ENCODE assay signal across 12 cellular contexts in genomic region chr15:90813796-90814192, GRCh38. TPM values are rescaled to one million over a fixed set of nuclear protein-coding genes. Genes with fewer than 3 reads are reported as not detected.
A peak's percentile ranks its signal among the peaks of the same experiment; 100 is the strongest.
DNase-seq lines count a peak whose midpoint lies in the region; ATAC-seq and TF ChIP-seq lines count a peak whose summit lies in the region.
"Had no signal": no experiment of that assay in that cellular context is flagged by ENCODE, and none has a peak within 500 bp of the region (broad histone marks: within the 10 kb centered on the region; RNA-seq: fewer than 3 reads in every experiment).

No MANE protein-coding gene starts in this region.

- peak overlapping the region; percentile 56 to 82 (median 65) for H3K27ac Mint-ChIP-seq in CD4-positive, CD25-positive, alpha-beta regulatory T cell
- H3K27ac Mint-ChIP-seq in GM23338, result peak overlapping the region; percentile 97
- H3K27ac Mint-ChIP-seq in activated CD8-positive, alpha-beta T cell treated with anti-CD3 and anti-CD28 coated beads for 36 hours, result peak overlapping the region; percentile 84
- H3K27ac Mint-ChIP-seq in immature natural killer cell, result peak overlapping the region; percentile 93 to 99 (median 98)

- H3K4me3 ChIP-seq in CD4-positive, CD25-positive, alpha-beta regulatory T cell (ENCODE audit: low read depth, low read length), result no peak overlapping the region
- H3K4me3 ChIP-seq in GM23338 (no peak overlapping the region), heart left ventricle (no peak overlapping the region)
- H3K4me3 ChIP-seq: GM23248, ovary had no signal

- H3K4me1 Mint-ChIP-seq in CD4-positive, CD25-positive, alpha-beta regulatory T cell, result peaks cover 0 to 28% (median 16%) of the 10 kb centered on the region in 4 donors
- H3K4me1 Mint-ChIP-seq in GM23338 (peaks cover 44% of the 10 kb centered on the region), immature natural killer cell (peaks cover 70 to 82% of the 10 kb centered on the region in 2 donors)
- peaks cover 54% of the 10 kb centered on the region for H3K4me1 Mint-ChIP-seq in activated CD8-positive, alpha-beta T cell treated with anti-CD3 and anti-CD28 coated beads for 36 hours (ENCODE audit: low read depth)

- no peaks in the 10 kb centered on the region for H3K27me3 Mint-ChIP-seq in CD4-positive, CD25-positive, alpha-beta regulatory T cell
- H3K27me3 Mint-ChIP-seq in GM23338 (ENCODE audit: insufficient read depth, low read depth, poor library complexity) (peaks cover 13% of the 10 kb centered on the region), immature natural killer cell (ENCODE audit: low read depth in 3 of 3) (peaks cover 5 to 12% (median 8%) of the 10 kb centered on the region in 3 donors)
- no peaks in the 10 kb centered on the region for H3K27me3 Mint-ChIP-seq in activated CD8-positive, alpha-beta T cell treated with anti-CD3 and anti-CD28 coated beads for 36 hours

- H3K27me3 ChIP-seq in CD4-positive, CD25-positive, alpha-beta regulatory T cell (ENCODE audit: control insufficient read depth, insufficient read depth, low read length), result no peaks in the 10 kb centered on the region
- H3K27me3 ChIP-seq in GM23338 (ENCODE audit: insufficient read depth) (no peaks in the 10 kb centered on the region), heart left ventricle (no peaks in the 10 kb centered on the region)
- H3K27me3 ChIP-seq: ovary had no signal

- H3K4me3 Mint-ChIP-seq in CD4-positive, CD25-positive, alpha-beta regulatory T cell, result peak overlapping the region in 2 of 4 donors; percentile 28 to 64
- peak overlapping the region; percentile 42; the same call in 1 of the 3 replicates for H3K4me3 Mint-ChIP-seq in GM23338
- H3K4me3 Mint-ChIP-seq in activated CD8-positive, alpha-beta T cell treated with anti-CD3 and anti-CD28 coated beads for 36 hours, result no peak overlapping the region
- peak overlapping the region; percentile 74 to 80 (median 79) for H3K4me3 Mint-ChIP-seq in immature natural killer cell

- DNase-seq in CD4-positive, CD25-positive, alpha-beta regulatory T cell, result peak in 1 of 3 donors; percentile 57
- peak; percentile 47 for DNase-seq in GM23338 (ENCODE audit: low spot score)
- peak; percentile 39 for DNase-seq in activated CD8-positive, alpha-beta T cell treated with anti-CD3 and anti-CD28 coated beads for 36 hours
- peak in 2 of 3 donors; percentile 29 to 30 for DNase-seq in immature natural killer cell
- no peak for DNase-seq in NCI-H2029 treated with DMSO at 0.1 percent for 48 hours (lab: John Stamatoyannopoulos, UW)
- DNase-seq in stimulated activated CD8-positive, alpha-beta memory T cell treated with anti-CD3 and anti-CD28 coated beads, Interleukin-4, amount 100 ng/mL, for 48 hours, result no peak
- no peak for DNase-seq in GM10248 (ENCODE audit: extremely low spot score)
- DNase-seq in heart left ventricle, result no peak
- DNase-seq: foreskin keratinocyte, GM23248, NCI-H187 treated with DMSO at 0.1 percent for 48 hours, ovary had no signal

- no peak overlapping the region for H3K4me2 ChIP-seq in GM23338

- no peak overlapping the region for H3K27ac ChIP-seq in CD4-positive, CD25-positive, alpha-beta regulatory T cell (ENCODE audit: insufficient read depth, low read length, poor library complexity, severe bottlenecking)
- H3K27ac ChIP-seq in GM23338 (ENCODE audit: low read depth), result peak overlapping the region; percentile 32
- no peak overlapping the region for H3K27ac ChIP-seq in heart left ventricle
- H3K27ac ChIP-seq: foreskin keratinocyte, GM23248, ovary had no signal

- H3F3A ChIP-seq in GM23338 (replicated peaks; ENCODE audit: low read depth), result peaks cover 14% of the 10 kb centered on the region; the same call in 1 of the 2 replicates

- peaks cover 16% of the 10 kb centered on the region for H3K4me1 ChIP-seq in CD4-positive, CD25-positive, alpha-beta regulatory T cell (ENCODE audit: control insufficient read depth, insufficient read depth, low read length, poor library complexity, severe bottlenecking)
- H3K4me1 ChIP-seq in GM23338 (ENCODE audit: insufficient read depth) (peaks cover 8% of the 10 kb centered on the region; the same call in 1 of the 2 replicates), heart left ventricle (peaks cover 0 to 51% (median 6%) of the 10 kb centered on the region in 12 donors)
- H3K4me1 ChIP-seq: foreskin keratinocyte had no signal

- no peak for TF ChIP-seq CTCF in GM23338 (conservative IDR thresholded peaks at IDR 0.05; ENCODE audit: low read depth in 2 of 2)
- TF ChIP-seq CTCF in activated CD8-positive, alpha-beta T cell treated with anti-CD3 and anti-CD28 coated beads for 36 hours (IDR thresholded peaks at IDR 0.05), result no peak
- no peak for TF ChIP-seq CTCF in GM10248 (IDR thresholded peaks at IDR 0.05; ENCODE audit: control extremely low read depth, extremely low read depth, low read depth, missing control alignments)
- TF ChIP-seq CTCF in heart left ventricle (IDR thresholded peaks at IDR 0.05), result no peak

- peaks cover 39% of the 10 kb centered on the region for H3K36me3 Mint-ChIP-seq in CD4-positive, CD25-positive, alpha-beta regulatory T cell
- H3K36me3 Mint-ChIP-seq in GM23338 (ENCODE audit: low read depth) (peaks cover 56% of the 10 kb centered on the region), immature natural killer cell (peaks cover 17 to 31% (median 28%) of the 10 kb centered on the region in 3 donors)
- peaks cover 61% of the 10 kb centered on the region for H3K36me3 Mint-ChIP-seq in activated CD8-positive, alpha-beta T cell treated with anti-CD3 and anti-CD28 coated beads for 36 hours (ENCODE audit: low read depth)

- H3K79me2 ChIP-seq in GM23338 (replicated peaks; ENCODE audit: insufficient read depth), result no peaks in the 10 kb centered on the region

- no peak overlapping the region for H2AFZ ChIP-seq in GM23338
- H2AFZ ChIP-seq: GM23248 had no signal

- CTCF ChIA-PET in activated CD8-positive, alpha-beta T cell treated with anti-CD3 and anti-CD28 coated beads for 36 hours (lab: Charles Lee), result interaction anchor here (1.9 to 4.6 kb wide), 2 partner anchors 72 to 79 kb away, joined by 4 to 19 read pairs; no protein-coding TSS in a partner anchor
- CTCF ChIA-PET in GM10248 (lab: Yijun Ruan, JAX), result interaction anchor here (1.2 to 1.7 kb wide), 3 partner anchors 8 to 72 kb away, joined by 3 to 7 read pairs (median 3); no protein-coding TSS in a partner anchor

- WGBS in heart left ventricle, 4 donors, result 56 to 84% (median 77%) methylated on average over 2 of the region's 2 CpGs

- H3K9me3 Mint-ChIP-seq in CD4-positive, CD25-positive, alpha-beta regulatory T cell, result no peaks in the 10 kb centered on the region
- H3K9me3 Mint-ChIP-seq in GM23338 (no peaks in the 10 kb centered on the region), immature natural killer cell (no peaks in the 10 kb centered on the region)
- no peaks in the 10 kb centered on the region for H3K9me3 Mint-ChIP-seq in activated CD8-positive, alpha-beta T cell treated with anti-CD3 and anti-CD28 coated beads for 36 hours

- POLR2A ChIA-PET in activated CD8-positive, alpha-beta T cell treated with anti-CD3 and anti-CD28 coated beads for 36 hours (lab: Charles Lee), result interaction anchor here (0.8 to 1.7 kb wide), 4 partner anchors 10 to 119 kb away, joined by 3 to 6 read pairs (median 4); partner anchors contain the start of gene HDDC3
- POLR2A ChIA-PET in GM10248 (lab: Yijun Ruan, JAX), result no interaction called here

- no peaks in the 10 kb centered on the region for H3K9me2 ChIP-seq in GM23338 (ENCODE audit: insufficient read depth)

- ATAC-seq in CD4-positive, CD25-positive, alpha-beta regulatory T cell (ENCODE audit: low read depth in 2 of 2), result no peak
- ATAC-seq in GM23338, result peak; percentile 40
- ATAC-seq in activated CD8-positive, alpha-beta T cell treated with anti-CD3 and anti-CD28 coated beads for 36 hours, result peak; percentile 24
- ATAC-seq in heart left ventricle, result no peak
- ATAC-seq: foreskin keratinocyte had no signal

- peaks cover 17% of the 10 kb centered on the region for H3K36me3 ChIP-seq in CD4-positive, CD25-positive, alpha-beta regulatory T cell (ENCODE audit: control insufficient read depth, insufficient read depth, low read length)
- H3K36me3 ChIP-seq in GM23338 (ENCODE audit: insufficient read depth) (peaks cover 16% of the 10 kb centered on the region), heart left ventricle (peaks cover 0 to 2% (median 0%) of the 10 kb centered on the region in 9 donors)
- H3K36me3 ChIP-seq: ovary had no signal

- no peaks in the 10 kb centered on the region; the same call in 1 of the 2 replicates for H4K20me1 ChIP-seq in GM23338 (replicated peaks; ENCODE audit: insufficient read depth)

- intact Hi-C loops in activated CD8-positive, alpha-beta T cell treated with anti-CD3 and anti-CD28 coated beads for 36 hours (cut with micrococcal nuclease), result no loop called here
- intact Hi-C loops in heart left ventricle (cut with DNase I), result no loop called here

- no peak for TF ChIP-seq POLR2A in heart left ventricle (IDR thresholded peaks at IDR 0.05)

- no peaks in the 10 kb centered on the region for H3K9me3 ChIP-seq in CD4-positive, CD25-positive, alpha-beta regulatory T cell (ENCODE audit: control insufficient read depth in 2 of 2, low read length in 2 of 2)
- H3K9me3 ChIP-seq in heart left ventricle, result no peaks in the 10 kb centered on the region
- H3K9me3 ChIP-seq: ovary had no signal

TF ChIP-seq in GM23338, 12 proteins besides CTCF, POLR2A, EP300 and RAD21 (continues in another document):
- no peak for TF ChIP-seq EZH2 (IDR thresholded peaks at IDR 0.05; ENCODE audit: low read depth, unreplicated experiment)
- TF ChIP-seq ZNF331 (CRISPR knock-in tag; IDR thresholded peaks at IDR 0.05; ENCODE audit: low read depth), result no peak

RNA-seq across cellular contexts. Expression of gene FURIN, which starts 54.6 kb away (rescaled TPM):
- 62.5 TPM for total RNA-seq in CD4-positive, CD25-positive, alpha-beta regulatory T cell
- polyA plus RNA-seq in CD4-positive, CD25-positive, alpha-beta regulatory T cell, result 1 to 10 TPM; 2.9 to 8.6 (median 5.7) TPM
- 15.7 and 20.9 TPM in 2 replicates for total RNA-seq in GM23338 (2014; rRNA removed; shearing (Covaris generic))
- polyA plus RNA-seq in GM23338 (2016; fragmentation: Nextera tagmentation; extraction: Ambion mirVana), result 6.3 and 7.4 TPM in 2 replicates
- total RNA-seq in activated CD8-positive, alpha-beta T cell treated with anti-CD3 and anti-CD28 coated beads for 36 hours, result 100 to 1,000 TPM; 111 to 117 TPM
- polyA plus RNA-seq in immature natural killer cell, result 10 to 100 TPM; 18.2 to 22.8 (median 20.8) TPM
- total RNA-seq in heart left ventricle, result 100 to 1,000 TPM in 2 of 9 donors, 10 to 100 TPM in 7; 38.7 to 122 (median 64.8) TPM
- polyA plus RNA-seq in heart left ventricle, result 100 to 1,000 TPM in 1 of 2 donors, 10 to 100 TPM in 1; 37.2 to 174 TPM

Comparison
In these comparisons a context has a peak if more than half of its experiments do, and no peak if none do; other contexts are left out.
1. ATAC-seq: peak in GM23338 (single experiment) and activated CD8-positive, alpha-beta T cell treated with anti-CD3 and anti-CD28 coated beads for 36 hours (single experiment); none in CD4-positive, CD25-positive, alpha-beta regulatory T cell (0 of 2) and heart left ventricle (0 of 4).
2. DNase-seq: peak in GM23338 (single experiment), activated CD8-positive, alpha-beta T cell treated with anti-CD3 and anti-CD28 coated beads for 36 hours (single experiment) and immature natural killer cell (2 of 3); none in NCI-H2029 treated with DMSO at 0.1 percent for 48 hours (single experiment), stimulated activated CD8-positive, alpha-beta memory T cell treated with anti-CD3 and anti-CD28 coated beads, Interleukin-4, amount 100 ng/mL, for 48 hours (single experiment), GM10248 (single experiment) and heart left ventricle (0 of 5).
3. Peak in every context shown above with its lines, with median percentiles within 50 percentile points of each other: H3K27ac Mint-ChIP-seq.